9 cellular contexts compared by ENCODE assay signal in genomic region chr2:65710779-65711295, GRCh38.
DNase-seq lines count a peak whose midpoint lies in the region; ATAC-seq, FAIRE-seq and TF ChIP-seq lines count a peak whose summit lies in the region.
"Had no signal": no experiment of that assay in that cellular context is flagged by ENCODE, and none has a peak within 500 bp of the region (broad histone marks: within the 10 kb centered on the region; RNA-seq: fewer than 3 reads in every experiment).

No MANE protein-coding gene starts in this region.

- H3K9me2 ChIP-seq in Karpas-422 (replicated peaks; ENCODE audit: insufficient read depth, low read length) = no peaks in the 10 kb centered on the region

- no peaks in the 10 kb centered on the region for H3K4me1 ChIP-seq in Karpas-422 (ENCODE audit: low read length)
- H3K4me1 ChIP-seq in GM12878 (ENCODE audit: control insufficient read depth, insufficient read depth, low read length) = no peaks in the 10 kb centered on the region
- no peaks in the 10 kb centered on the region for H3K4me1 ChIP-seq in right cardiac atrium (ENCODE audit: control insufficient read depth, insufficient read depth, low read length)
- H3K4me1 ChIP-seq in kidney (ENCODE audit: control insufficient read depth in 1 of 2, insufficient read depth in 1 of 2, low read depth in 1 of 2, low read length in 2 of 2) = no peaks in the 10 kb centered on the region

- H2AFZ ChIP-seq in Karpas-422 (ENCODE audit: low read length) = no peak overlapping the region
- no peak overlapping the region for H2AFZ ChIP-seq in GM12878 (ENCODE audit: control insufficient read depth, low read depth, low read length)

- H3K79me2 ChIP-seq in Karpas-422 (ENCODE audit: low read length) = no peaks in the 10 kb centered on the region
- no peaks in the 10 kb centered on the region for H3K79me2 ChIP-seq in GM12878 (ENCODE audit: control insufficient read depth, insufficient read depth, low read length)

- no peak overlapping the region for H3K27ac ChIP-seq in Karpas-422 (ENCODE audit: low read length)
- H3K27ac ChIP-seq in GM12878 (ENCODE audit: control insufficient read depth, insufficient read depth) = no peak overlapping the region
- no peak overlapping the region for H3K27ac ChIP-seq in right cardiac atrium (ENCODE audit: low read length)
- no peak overlapping the region for H3K27ac ChIP-seq in kidney (ENCODE audit: low read depth in 2 of 2, low read length in 2 of 2)

- H3K4me2 ChIP-seq in Karpas-422 (ENCODE audit: low read depth, low read length, poor library complexity, severe bottlenecking) = no peak overlapping the region
- H3K4me2 ChIP-seq in GM12878 (ENCODE audit: control insufficient read depth, insufficient read depth) = no peak overlapping the region

- peak; percentile 72 for TF ChIP-seq RAD21 in GM12878 (IDR thresholded peaks at IDR 0.05; ENCODE audit: insufficient read depth, low read depth, low read length)

- no peak overlapping the region for H3K9ac ChIP-seq in Karpas-422 (ENCODE audit: low read length)
- H3K9ac ChIP-seq in GM12878 (ENCODE audit: control insufficient read depth, insufficient read depth, low read length) = no peak overlapping the region
- no peak overlapping the region for H3K9ac ChIP-seq in kidney (ENCODE audit: low read length in 2 of 2)

- CTCF ChIA-PET in GM12878 (lab: Yijun Ruan, JAX) = interaction anchor here (0.7 to 3.1 kb wide), 7 partner anchors 10 to 80 kb away, joined by 3 to 26 read pairs (median 3); no protein-coding TSS in a partner anchor

- POLR2A ChIA-PET in GM12878 (lab: Charles Lee) = no interaction called here

- FAIRE-seq in GM12878 (lab: Jason Lieb, UNC) (peak; percentile 7), kidney (lab: Jason Lieb, UNC) (no peak)
- FAIRE-seq: small intestine had no signal

- peak; percentile 44 to 63 (median 53); a peak in 4 of 6 replicates for TF ChIP-seq CTCF in GM12878 (IDR thresholded peaks at IDR 0.05 in 2 of 3, conservative IDR thresholded peaks at IDR 0.05 in 1 of 3; ENCODE audit: control insufficient read depth in 2 of 3, extremely low read depth in 1 of 3, insufficient read depth in 1 of 3, low read depth in 3 of 3, low read length in 3 of 3)
- TF ChIP-seq CTCF in retinal pigment epithelial cell (conservative IDR thresholded peaks at IDR 0.05; ENCODE audit: low read depth, low read length) = peak; percentile 58
- no peak for TF ChIP-seq CTCF in kidney (IDR thresholded peaks at IDR 0.05; ENCODE audit: borderline replicate concordance, extremely low read depth, insufficient read depth)

- no peak for TF ChIP-seq EP300 in GM12878 (IDR thresholded peaks at IDR 0.05; ENCODE audit: borderline replicate concordance in 1 of 2, control insufficient read depth in 1 of 2, low read depth in 2 of 2, low read length in 2 of 2)

- H4K20me1 ChIP-seq in Karpas-422 (ENCODE audit: insufficient read depth, low read depth, low read length) (no peaks in the 10 kb centered on the region), GM12878 (ENCODE audit: control insufficient read depth, insufficient read depth) (no peaks in the 10 kb centered on the region)

- RAD21 ChIA-PET in GM12878 (lab: Charles Lee; ENCODE audit: unreplicated experiment) = interaction anchor here (1.3 kb wide), 1 partner anchor 70 kb away, joined by 10 read pairs; no protein-coding TSS in a partner anchor

- ATAC-seq in GM12878 (peak; percentile 70), right cardiac atrium (no peak)

- no peaks in the 10 kb centered on the region for H3K27me3 ChIP-seq in Karpas-422 (ENCODE audit: low read length)
- H3K27me3 ChIP-seq in GM12878 (replicated peaks in 1 of 2; ENCODE audit: control insufficient read depth in 2 of 2, insufficient read depth in 2 of 2, low read length in 1 of 2) = peaks cover 0 to 4% of the 10 kb centered on the region in 2 experiments; a peak in 1 of 4 replicates
- H3K27me3 ChIP-seq in right cardiac atrium (ENCODE audit: control insufficient read depth, insufficient read depth) = no peaks in the 10 kb centered on the region

- intact Hi-C loops in GM12878 (cut with micrococcal nuclease; ENCODE audit: unreplicated experiment) (loop anchor here (1.0 kb wide), 1 partner anchor 71 kb away; no protein-coding TSS in a partner anchor), right cardiac atrium (cut with DNase I) (no loop called here), kidney (cut with DNase I) (no loop called here)

- TF ChIP-seq POLR2A in GM12878 (IDR thresholded peaks at IDR 0.05; ENCODE audit: low read depth, low read length) = no peak

- H3K36me3 ChIP-seq in Karpas-422 (ENCODE audit: insufficient read depth, low read length) (no peaks in the 10 kb centered on the region), GM12878 (ENCODE audit: control insufficient read depth in 2 of 2, insufficient read depth in 2 of 2, low read length in 1 of 2) (no peaks in the 10 kb centered on the region), kidney (ENCODE audit: control insufficient read depth in 1 of 2, insufficient read depth in 2 of 2, low read length in 2 of 2) (no peaks in the 10 kb centered on the region)

- SMC1A ChIA-PET in GM12878 (lab: Charles Lee; ENCODE audit: uncharacterized antibody, unreplicated experiment) = interaction anchor here (1.0 to 1.8 kb wide), 6 partner anchors 11 to 70 kb away, joined by 3 to 10 read pairs (median 4); no protein-coding TSS in a partner anchor

- WGBS in GM12878 (ENCODE audit: insufficient coverage, insufficient replicate concordance, low lambda C conversion rate, missing lambda C conversion rate) = 15% methylated on average over 2 of the region's 2 CpGs
- 58% methylated on average over 2 of the region's 2 CpGs for WGBS in right cardiac atrium

- no TSS peak for BruUV-seq in GM12878 (replicated peaks; lab: Mats Ljungman, UMichigan)

- in situ Hi-C loops in GM12878 (cut with MboI) = no loop called here

- no peaks in the 10 kb centered on the region for H3K9me3 ChIP-seq in Karpas-422 (ENCODE audit: low read length)
- H3K9me3 ChIP-seq in GM12878 (replicated peaks; ENCODE audit: control insufficient read depth, insufficient read depth, low read length) = no peaks in the 10 kb centered on the region
- no peaks in the 10 kb centered on the region for H3K9me3 ChIP-seq in right cardiac atrium (ENCODE audit: control insufficient read depth, low read length)
- no peaks in the 10 kb centered on the region for H3K9me3 ChIP-seq in kidney (ENCODE audit: control insufficient read depth in 1 of 2, low read length in 2 of 2)

- peak; percentile 4 for DNase-seq in NCI-H2171 treated with DMSO at 0.1 percent for 48 hours (lab: John Stamatoyannopoulos, UW)
- no peak for DNase-seq in NCI-H2171 (lab: John Stamatoyannopoulos, UW)
- peak; percentile 65 for DNase-seq in Karpas-422
- DNase-seq in GM12878 (ENCODE audit: low read depth, low spot score) = no peak
- peak; percentile 6 for DNase-seq in retinal pigment epithelial cell (ENCODE audit: low read depth)
- DNase-seq in right cardiac atrium = no peak
- no peak for DNase-seq in kidney
- no peak for DNase-seq in NOMO-1 (lab: John Stamatoyannopoulos, UW; ENCODE audit: unreplicated experiment in 2 of 2)
- DNase-seq: small intestine had no signal

- no peak overlapping the region for H3K4me3 ChIP-seq in Karpas-422 (ENCODE audit: low read length)
- H3K4me3 ChIP-seq in GM12878 = no peak overlapping the region
- no peak overlapping the region for H3K4me3 ChIP-seq in retinal pigment epithelial cell (ENCODE audit: low read length)
- H3K4me3 ChIP-seq in right cardiac atrium (ENCODE audit: low read length) = no peak overlapping the region
- H3K4me3 ChIP-seq in kidney (ENCODE audit: low read length in 2 of 2) = no peak overlapping the region

TF ChIP-seq in GM12878, 131 proteins besides CTCF, POLR2A, EP300 and RAD21:
- no peak for TF ChIP-seq CHD4 (IDR thresholded peaks at IDR 0.05)
- TF ChIP-seq RUNX3 (IDR thresholded peaks at IDR 0.05; ENCODE audit: low read length) = 0 out of 2 replicates have a peak, but pooled peaks have one; percentile 11
- peak; percentile 65; the same call in 1 of the 2 replicates for TF ChIP-seq SMC3 (IDR thresholded peaks at IDR 0.05; ENCODE audit: borderline replicate concordance, low read length)

Comparison
In these comparisons a context has a peak if more than half of its experiments do, and no peak if none do; other contexts are left out.
1. DNase-seq: peak in NCI-H2171 treated with DMSO at 0.1 percent for 48 hours (single experiment), Karpas-422 (single experiment) and retinal pigment epithelial cell (single experiment); none in NCI-H2171 (single experiment), GM12878 (single experiment), right cardiac atrium (0 of 3), kidney (single experiment) and NOMO-1 (0 of 2).